8 cellular contexts compared by ENCODE assay signal in genomic region chr14:82441270-82441669, GRCh38.
"Had no signal": no experiment of that assay in that cellular context is flagged by ENCODE, and none has a peak within 500 bp of the region (broad histone marks: within the 10 kb centered on the region; RNA-seq: fewer than 3 reads in every experiment).

No MANE protein-coding gene starts in this region.

- H2AFZ ChIP-seq: GM23248 had no signal

- H3K9me3 ChIP-seq: HAP-1 had no signal

- ATAC-seq: HCT116 had no signal

- H3K9ac ChIP-seq: GM23248 had no signal

- H3K4me1 ChIP-seq: HAP-1 had no signal

- H3K4me3 ChIP-seq: GM23248, HAP-1 had no signal

- H3K27ac ChIP-seq: GM23248, HL-60 had no signal

- H3K36me3 ChIP-seq: HAP-1 had no signal

- DNase-seq: GM23248, GOT3, H7, HFFc6, KG1 had no signal
